In genomic region chr10:103574116-103575061, GRCh38 we compare ENCODE assay signal across 24 cellular contexts.
DNase-seq lines count a peak whose midpoint lies in the region; ATAC-seq and TF ChIP-seq lines count a peak whose summit lies in the region.
"Had no signal": no experiment of that assay in that cellular context is flagged by ENCODE, and none has a peak within 500 bp of the region (broad histone marks: within the 10 kb centered on the region; RNA-seq: fewer than 3 reads in every experiment).

No MANE protein-coding gene starts in this region.

- H3K4me1 Mint-ChIP-seq in nephron progenitor cell: peaks cover 41% of the 10 kb centered on the region
- H3K4me1 Mint-ChIP-seq: CD4-positive, CD25-positive, alpha-beta regulatory T cell had no signal

- no peaks in the 10 kb centered on the region for H3K36me3 Mint-ChIP-seq in nephron progenitor cell (ENCODE audit: low read depth)
- H3K36me3 Mint-ChIP-seq: CD4-positive, CD25-positive, alpha-beta regulatory T cell had no signal

- no peak for TF ChIP-seq POLR2A in vagina (IDR thresholded peaks at IDR 0.05)

- H3K9me3 ChIP-seq in WERI-Rb-1 (ENCODE audit: severe bottlenecking) (no peaks in the 10 kb centered on the region), vagina (no peaks in the 10 kb centered on the region)
- H3K9me3 ChIP-seq: BLaER1, SJSA1 had no signal

- H3K9me3 Mint-ChIP-seq in nephron progenitor cell: no peaks in the 10 kb centered on the region
- H3K9me3 Mint-ChIP-seq: CD4-positive, CD25-positive, alpha-beta regulatory T cell had no signal

- no peaks in the 10 kb centered on the region for H3K27me3 ChIP-seq in WERI-Rb-1 (ENCODE audit: insufficient read depth, low read depth, severe bottlenecking)
- H3K27me3 ChIP-seq in vagina: no peaks in the 10 kb centered on the region
- H3K27me3 ChIP-seq: BLaER1 had no signal

- TF ChIP-seq CTCF in WERI-Rb-1 (IDR thresholded peaks at IDR 0.05; ENCODE audit: low read depth, low read length) (no peak), nephron progenitor cell (IDR thresholded peaks at IDR 0.05) (no peak), vagina (IDR thresholded peaks at IDR 0.05) (no peak)

- H3K36me3 ChIP-seq in WERI-Rb-1: peaks cover 22% of the 10 kb centered on the region
- H3K36me3 ChIP-seq in vagina: no peaks in the 10 kb centered on the region
- H3K36me3 ChIP-seq: BLaER1, SJSA1 had no signal

- H3K27ac ChIP-seq in WERI-Rb-1: no peak overlapping the region; the same call in 1 of the 2 replicates
- peak overlapping the region; percentile 81 for H3K27ac ChIP-seq in vagina
- H3K27ac ChIP-seq: BLaER1, SJSA1 had no signal

- no peak overlapping the region for H3K4me3 Mint-ChIP-seq in nephron progenitor cell
- H3K4me3 Mint-ChIP-seq: CD4-positive, CD25-positive, alpha-beta regulatory T cell had no signal

- ATAC-seq in esophagus mucosa: no peak
- ATAC-seq: HCT116 had no signal

- H3K4me1 ChIP-seq in vagina: peaks cover 69% of the 10 kb centered on the region
- H3K4me1 ChIP-seq: SJSA1 had no signal

- H3K27me3 Mint-ChIP-seq in nephron progenitor cell (ENCODE audit: low read depth, poor library complexity): peaks cover 16% of the 10 kb centered on the region

- peak overlapping the region; percentile 74 for H3K27ac Mint-ChIP-seq in nephron progenitor cell
- H3K27ac Mint-ChIP-seq: CD4-positive, CD25-positive, alpha-beta regulatory T cell had no signal

- H3K4me3 ChIP-seq in WERI-Rb-1 (ENCODE audit: low read depth, low read length) (no peak overlapping the region), vagina (no peak overlapping the region)
- H3K4me3 ChIP-seq: BLaER1, SJSA1 had no signal

- intact Hi-C loops in vagina (cut with DNase I): no loop called here

- peak; percentile 34 for DNase-seq in DMS53 (lab: John Stamatoyannopoulos, UW)
- no peak for DNase-seq in DMS53 treated with DMSO at 0.1 percent for 48 hours (lab: John Stamatoyannopoulos, UW; ENCODE audit: unreplicated experiment)
- peak; percentile 52 for DNase-seq in WERI-Rb-1
- DNase-seq in nephron progenitor cell: no peak
- no peak for DNase-seq in vagina (ENCODE audit: extremely low spot score in 2 of 2)
- DNase-seq in activated T-cell treated with anti-CD3 and anti-CD28 coated beads for 4 hours: no peak
- DNase-seq in activated CD4-positive, alpha-beta T cell treated with anti-CD3 and anti-CD28 coated beads for 4 hours: no peak
- DNase-seq: 8988T; ACHN; CD4-positive, CD25-positive, alpha-beta regulatory T cell; DMS79; EL; GF-D8; Kasumi-1; NCI-H1092 treated with DMSO at 0.1 percent for 48 hours; NCI-H1436; NCI-H187 treated with DMSO at 0.1 percent for 48 hours; NCI-H774; Right ventricle myocardium superior; RPMI8226 had no signal

Comparison
In these comparisons a context has a peak if more than half of its experiments do, and no peak if none do; other contexts are left out.
1. DNase-seq: peak in DMS53 (single experiment) and WERI-Rb-1 (single experiment); none in DMS53 treated with DMSO at 0.1 percent for 48 hours (single experiment), nephron progenitor cell (single experiment), vagina (0 of 2), activated T-cell treated with anti-CD3 and anti-CD28 coated beads for 4 hours (single experiment) and activated CD4-positive, alpha-beta T cell treated with anti-CD3 and anti-CD28 coated beads for 4 hours (0 of 2).